In genomic region chr2:122236152-122236892, GRCh38 we compare ENCODE assay signal across 9 cellular contexts.
DNase-seq lines count a peak whose midpoint lies in the region; ATAC-seq and TF ChIP-seq lines count a peak whose summit lies in the region.
"Had no signal": no experiment of that assay in that cellular context is flagged by ENCODE, and none has a peak within 500 bp of the region (broad histone marks: within the 10 kb centered on the region; RNA-seq: fewer than 3 reads in every experiment).

No MANE protein-coding gene starts in this region.

- no peak for TF ChIP-seq POLR2A in lower leg skin (IDR thresholded peaks at IDR 0.05)

- DNase-seq in Daoy (ENCODE audit: low read depth): peak; percentile 88
- peak; percentile 87 for DNase-seq in NCI-H1694 treated with DMSO at 0.1 percent for 48 hours (lab: John Stamatoyannopoulos, UW)
- DNase-seq in cerebellum (ENCODE audit: low spot score): peak; percentile 24
- peak; percentile 14 for DNase-seq in pons (ENCODE audit: low spot score)
- no peak for DNase-seq in lower leg skin (ENCODE audit: low spot score in 2 of 2)
- DNase-seq in NCI-H128 (lab: John Stamatoyannopoulos, UW; ENCODE audit: unreplicated experiment): no peak
- no peak for DNase-seq in NCI-H1105 (lab: John Stamatoyannopoulos, UW)
- DNase-seq: Peyer's patch had no signal

- ATAC-seq in GM21447 (IDR thresholded peaks at IDR 0.05; ENCODE audit: unreplicated experiment): no peak

- intact Hi-C loops in lower leg skin (cut with DNase I; ENCODE audit: low total_unique reads): no loop called here

- 67 to 70% methylated on average over 7 of the region's 7 CpGs for WGBS in lower leg skin, 2 donors

- H3K4me3 ChIP-seq in lower leg skin (ENCODE audit: low read depth, poor library complexity, severe bottlenecking): no peak overlapping the region
- H3K4me3 ChIP-seq: Peyer's patch had no signal

- TF ChIP-seq CTCF in lower leg skin (IDR thresholded peaks at IDR 0.05): no peak

Comparison
In these comparisons a context has a peak if more than half of its experiments do, and no peak if none do; other contexts are left out.
1. DNase-seq: peak in Daoy (single experiment), NCI-H1694 treated with DMSO at 0.1 percent for 48 hours (single experiment), cerebellum (single experiment) and pons (single experiment); none in lower leg skin (0 of 2), NCI-H128 (single experiment) and NCI-H1105 (single experiment).